8 cellular contexts compared by ENCODE assay signal in genomic region chr5:179345429-179346321, GRCh38. TPM values are rescaled to one million over a fixed set of nuclear protein-coding genes. Genes with fewer than 3 reads are reported as not detected.
DNase-seq lines count a peak whose midpoint lies in the region; ATAC-seq and TF ChIP-seq lines count a peak whose summit lies in the region.

ADAMTS2 (minus strand) TSS chr5:179345461; CDS start chr5:179345328, 133 bp downstream.

- CTCF ChIA-PET in AG04450 (lab: Charles Lee), result interaction anchor here (1.4 kb wide), 1 partner anchor 133 kb away, joined by 3 read pairs; no protein-coding TSS in a partner anchor

- DNase-seq in AG04450 (ENCODE audit: low read depth, low spot score) (no peak), HFF-Myc (ENCODE audit: extremely low read depth, low read depth) (no peak), amniotic stem cell (lab: John Stamatoyannopoulos, UW) (peak; percentile 27), iPS DF 6.9 (ENCODE audit: low read depth, low spot score) (no peak), sciatic nerve (ENCODE audit: low spot score) (peak; percentile 84), DMS153 (lab: John Stamatoyannopoulos, UW) (no peak), NCI-H187 treated with DMSO at 0.1 percent for 48 hours (lab: John Stamatoyannopoulos, UW) (no peak)

- peak; percentile 57 for ATAC-seq in sciatic nerve
- ATAC-seq in GM19328 (IDR thresholded peaks at IDR 0.05; ENCODE audit: unreplicated experiment), result no peak

- H3K9me3 ChIP-seq in AG04450 (ENCODE audit: control insufficient read depth, insufficient read depth, low read length) (no peaks in the 10 kb centered on the region; the same call in 1 of the 2 replicates), iPS DF 6.9 (ENCODE audit: control insufficient read depth, insufficient read depth, low read length) (no peaks in the 10 kb centered on the region)

- H3K36me3 ChIP-seq in iPS DF 6.9 (ENCODE audit: control insufficient read depth, insufficient read depth, low read length), result no peaks in the 10 kb centered on the region

- H3K27ac ChIP-seq in AG04450 (ENCODE audit: low read depth, low read length) (no peak within 1 kb of the TSS), iPS DF 6.9 (ENCODE audit: low read length) (no peak within 1 kb of the TSS)

- H3K4me3 ChIP-seq in AG04450 (ENCODE audit: low read depth, low read length), result peak within 1 kb of the TSS; percentile 78
- H3K4me3 ChIP-seq in HFF-Myc (replicated peaks; ENCODE audit: low read depth, low read length), result peak within 1 kb of the TSS; percentile 64
- H3K4me3 ChIP-seq in iPS DF 6.9 (ENCODE audit: low read length), result peak within 1 kb of the TSS; percentile 73

- H3K27me3 ChIP-seq in AG04450 (ENCODE audit: control insufficient read depth, insufficient read depth, low read length) (peaks cover 2% of the 10 kb centered on the region), iPS DF 6.9 (ENCODE audit: control insufficient read depth, insufficient read depth, low read length) (peaks cover 21% of the 10 kb centered on the region)

- POLR2A ChIA-PET in AG04450 (lab: Yijun Ruan, JAX), result no interaction called here

- TF ChIP-seq CTCF in AG04450 (IDR thresholded peaks at IDR 0.05; ENCODE audit: low read depth, low read length), result no peak
- no peak for TF ChIP-seq CTCF in HFF-Myc (IDR thresholded peaks at IDR 0.05; ENCODE audit: low read depth, low read length, missing control alignments)

- intact Hi-C loops in sciatic nerve (cut with DNase I), result loop anchor here (10.0 kb wide), 1 partner anchor 181 kb away; no protein-coding TSS in a partner anchor

- peaks cover 6% of the 10 kb centered on the region for H3K4me1 ChIP-seq in iPS DF 6.9 (ENCODE audit: control insufficient read depth, insufficient read depth, low read length)

- no CpG with 5 or more reads among the region's 67 CpGs for WGBS in iPS DF 6.9 (ENCODE audit: insufficient coverage, insufficient read length)

RNA-seq across cellular contexts. Expression of gene ADAMTS2, which starts in this region (rescaled TPM):
- polyA plus RNA-seq in AG04450 (2011; rRNA removed), result 22.6 and 25.8 TPM in 2 replicates
- 29.3 and 33.0 TPM in 2 replicates for polyA minus RNA-seq in AG04450 (2011; rRNA and poly(A)+ RNA removed)
- 25.3 TPM for total RNA-seq in sciatic nerve

Comparison
In these comparisons a context has a peak if more than half of its experiments do, and no peak if none do; other contexts are left out.
1. DNase-seq: peak in amniotic stem cell (single experiment) and sciatic nerve (single experiment); none in AG04450 (single experiment), HFF-Myc (single experiment), iPS DF 6.9 (single experiment), DMS153 (single experiment) and NCI-H187 treated with DMSO at 0.1 percent for 48 hours (single experiment).
2. Peak in every context shown above with its lines, with median percentiles within 50 percentile points of each other: H3K4me3 ChIP-seq.